In the genomic region with DNA sequence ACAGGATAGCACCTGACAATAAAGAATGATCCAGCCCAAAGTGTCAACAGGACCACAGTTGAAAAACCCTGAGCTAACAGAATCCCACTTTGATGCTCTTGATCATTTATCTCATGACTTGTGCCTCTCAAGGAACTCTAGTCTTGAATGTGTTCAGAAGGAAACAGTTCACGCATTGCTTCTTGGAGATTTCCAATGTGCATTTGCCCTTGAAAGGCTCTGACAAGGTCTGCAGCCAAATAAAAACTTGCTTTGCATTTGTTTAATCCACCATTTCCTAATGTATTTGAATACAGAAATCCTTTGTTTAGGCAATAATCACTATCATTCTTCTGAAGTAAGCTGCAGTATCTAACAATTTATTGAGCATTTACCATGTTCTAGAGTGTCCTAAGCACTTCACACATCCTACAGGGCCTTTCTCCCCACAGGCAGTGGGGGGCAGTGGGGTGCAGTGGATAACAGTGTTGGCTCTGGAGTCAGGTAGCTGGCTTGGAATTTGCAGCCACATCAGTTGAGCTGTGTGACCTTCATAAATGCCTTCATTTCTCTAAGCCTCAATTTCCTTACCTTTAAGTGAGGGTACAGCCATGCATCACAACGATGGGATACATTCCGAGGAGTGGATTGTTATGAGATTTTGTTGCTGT, we compare ENCODE assay signal across 19 cellular contexts.
DNase-seq lines count a peak whose midpoint lies in the region; ATAC-seq, FAIRE-seq and TF ChIP-seq lines count a peak whose summit lies in the region.
"Had no signal": no experiment of that assay in that cellular context is flagged by ENCODE, and none has a peak within 500 bp of the region (broad histone marks: within the 10 kb centered on the region; RNA-seq: fewer than 3 reads in every experiment).

No MANE protein-coding gene starts in this region.

- H3K9me3 ChIP-seq in HEK293 (ENCODE audit: control insufficient read depth, insufficient read depth, low read depth, low read length) (no peaks in the 10 kb centered on the region), GM12878 (replicated peaks; ENCODE audit: control insufficient read depth, insufficient read depth, low read length) (no peaks in the 10 kb centered on the region), Caco-2 (no peaks in the 10 kb centered on the region)
- H3K9me3 ChIP-seq: BE2C had no signal

- SMC1A ChIA-PET in GM12878 (lab: Charles Lee; ENCODE audit: uncharacterized antibody, unreplicated experiment): interaction anchor here (0.6 to 1.3 kb wide), 5 partner anchors 9 to 348 kb away, joined by 3 to 5 read pairs (median 3); no protein-coding TSS in a partner anchor

- TF ChIP-seq EP300 in GM12878 (IDR thresholded peaks at IDR 0.05; ENCODE audit: borderline replicate concordance in 1 of 2, control insufficient read depth in 1 of 2, low read depth in 2 of 2, low read length in 2 of 2): no peak

- H3K4me1 Mint-ChIP-seq in activated CD4-positive, alpha-beta T cell treated with anti-CD3 and anti-CD28 coated beads for 36 hours: peaks cover 2% of the 10 kb centered on the region
- peaks cover 8% of the 10 kb centered on the region for H3K4me1 Mint-ChIP-seq in Caco-2 (ENCODE audit: low read depth, unreplicated experiment)

- H3K36me3 ChIP-seq in HEK293 (ENCODE audit: control insufficient read depth in 2 of 2, insufficient read depth in 1 of 2, low read length in 2 of 2) (no peaks in the 10 kb centered on the region), GM12878 (ENCODE audit: control insufficient read depth in 2 of 2, insufficient read depth in 2 of 2, low read length in 1 of 2) (no peaks in the 10 kb centered on the region), Caco-2 (ENCODE audit: control insufficient read depth, insufficient read depth, low read length) (no peaks in the 10 kb centered on the region)
- H3K36me3 ChIP-seq: BE2C had no signal

- H3K9me3 Mint-ChIP-seq in activated CD4-positive, alpha-beta T cell treated with anti-CD3 and anti-CD28 coated beads for 36 hours (ENCODE audit: low read depth): no peaks in the 10 kb centered on the region
- H3K9me3 Mint-ChIP-seq in Caco-2 (ENCODE audit: unreplicated experiment): no peaks in the 10 kb centered on the region
- H3K9me3 Mint-ChIP-seq: CD4-positive, alpha-beta T cell had no signal

- H3K79me2 ChIP-seq in GM12878 (ENCODE audit: control insufficient read depth, insufficient read depth, low read length): no peaks in the 10 kb centered on the region

- intact Hi-C loops in activated CD4-positive, alpha-beta T cell treated with anti-CD3 and anti-CD28 coated beads for 36 hours (cut with DNase I, micrococcal nuclease): loop anchor here in 1 of 2 experiments (5.0 to 10.0 kb wide), 2 partner anchors 39 to 234 kb away; no protein-coding TSS in a partner anchor
- intact Hi-C loops in GM12878 (cut with micrococcal nuclease; ENCODE audit: unreplicated experiment): no loop called here
- intact Hi-C loops in Caco-2 (cut with micrococcal nuclease; ENCODE audit: unreplicated experiment): no loop called here

- no peak for TF ChIP-seq POLR2A in GM12878 (IDR thresholded peaks at IDR 0.05; ENCODE audit: low read depth, low read length)

- POLR2A ChIA-PET in activated CD4-positive, alpha-beta T cell treated with anti-CD3 and anti-CD28 coated beads for 36 hours (lab: Charles Lee): no interaction called here
- POLR2A ChIA-PET in HEK293 (lab: Yijun Ruan, JAX): no interaction called here
- POLR2A ChIA-PET in GM12878 (lab: Charles Lee): no interaction called here
- POLR2A ChIA-PET in Caco-2 (lab: Charles Lee): no interaction called here

- RAD21 ChIA-PET in GM12878 (lab: Charles Lee; ENCODE audit: unreplicated experiment): interaction anchor here (1.4 kb wide), 1 partner anchor 236 kb away, joined by 8 read pairs; no protein-coding TSS in a partner anchor

- no peak overlapping the region for H3K27ac ChIP-seq in HEK293 (ENCODE audit: extremely low read depth, low read depth, low read length)
- H3K27ac ChIP-seq in GM12878 (ENCODE audit: control insufficient read depth, insufficient read depth): no peak overlapping the region

- no peak overlapping the region for H3K4me2 ChIP-seq in GM12878 (ENCODE audit: control insufficient read depth, insufficient read depth)

- no peak for ATAC-seq in activated CD4-positive, alpha-beta T cell treated with anti-CD3 and anti-CD28 coated beads for 36 hours
- no peak for ATAC-seq in GM12878
- ATAC-seq in GM19455 (IDR thresholded peaks at IDR 0.05; ENCODE audit: unreplicated experiment): no peak
- ATAC-seq in HG03097 (IDR thresholded peaks at IDR 0.05; ENCODE audit: low FRiP score, unreplicated experiment): no peak
- ATAC-seq: Panc1 had no signal

- H4K20me1 ChIP-seq in GM12878 (ENCODE audit: control insufficient read depth, insufficient read depth): no peaks in the 10 kb centered on the region

- no peak overlapping the region for H3K9ac ChIP-seq in GM12878 (ENCODE audit: control insufficient read depth, insufficient read depth, low read length)

- no peak overlapping the region for H2AFZ ChIP-seq in GM12878 (ENCODE audit: control insufficient read depth, low read depth, low read length)

- in situ Hi-C loops in GM12878 (cut with MboI): no loop called here

- H3K27me3 ChIP-seq in GM12878 (replicated peaks in 1 of 2; ENCODE audit: control insufficient read depth in 2 of 2, insufficient read depth in 2 of 2, low read length in 1 of 2) (no peaks in the 10 kb centered on the region), Caco-2 (replicated peaks; ENCODE audit: control insufficient read depth, insufficient read depth, low read length) (no peaks in the 10 kb centered on the region)
- H3K27me3 ChIP-seq: BE2C had no signal

- no peaks in the 10 kb centered on the region for H3K4me1 ChIP-seq in HEK293 (ENCODE audit: control insufficient read depth, insufficient read depth, low read length)
- no peaks in the 10 kb centered on the region for H3K4me1 ChIP-seq in GM12878 (ENCODE audit: control insufficient read depth, insufficient read depth, low read length)
- H3K4me1 ChIP-seq in Caco-2: no peaks in the 10 kb centered on the region
- H3K4me1 ChIP-seq: BE2C had no signal

- peak; percentile 17 for TF ChIP-seq CTCF in GM12864 (IDR thresholded peaks at IDR 0.05; ENCODE audit: low read depth, low read length, missing control alignments)
- TF ChIP-seq CTCF in HEK293 (tag by site-specific recombination; IDR thresholded peaks at IDR 0.05): no peak
- TF ChIP-seq CTCF in GM12878 (IDR thresholded peaks at IDR 0.05 in 2 of 3, conservative IDR thresholded peaks at IDR 0.05 in 1 of 3; ENCODE audit: control insufficient read depth in 2 of 3, extremely low read depth in 1 of 3, insufficient read depth in 1 of 3, low read depth in 3 of 3, low read length in 3 of 3): peak in 2 of 3 experiments; percentile 6 to 25; a peak in 3 of 6 replicates
- no peak for TF ChIP-seq CTCF in Caco-2 (IDR thresholded peaks at IDR 0.05; ENCODE audit: insufficient read depth in 1 of 2, low read depth in 1 of 2, low read length in 1 of 2, severe bottlenecking in 1 of 2, unreplicated experiment in 1 of 2)

- no peak overlapping the region for H3K4me3 Mint-ChIP-seq in activated CD4-positive, alpha-beta T cell treated with anti-CD3 and anti-CD28 coated beads for 36 hours
- H3K4me3 Mint-ChIP-seq in Caco-2 (ENCODE audit: unreplicated experiment): no peak overlapping the region
- H3K4me3 Mint-ChIP-seq: CD4-positive, alpha-beta T cell had no signal

- 28% methylated on average over 3 of the region's 3 CpGs for WGBS in GM12878 (ENCODE audit: insufficient coverage, insufficient replicate concordance, low lambda C conversion rate, missing lambda C conversion rate)

- no peak overlapping the region for H3K4me3 ChIP-seq in GM12864 (ENCODE audit: low read depth, low read length)
- H3K4me3 ChIP-seq in HEK293 (ENCODE audit: low read depth, low read length): no peak overlapping the region
- H3K4me3 ChIP-seq in GM12878: no peak overlapping the region
- H3K4me3 ChIP-seq in Caco-2 (ENCODE audit: low read depth, low read length): no peak overlapping the region

- BruUV-seq in GM12878 (replicated peaks; lab: Mats Ljungman, UMichigan): no TSS peak
- no TSS peak for BruUV-seq in Caco-2 (replicated peaks; lab: Mats Ljungman, UMichigan)

- no peak overlapping the region for H3K27ac Mint-ChIP-seq in activated CD4-positive, alpha-beta T cell treated with anti-CD3 and anti-CD28 coated beads for 36 hours
- no peak overlapping the region for H3K27ac Mint-ChIP-seq in Caco-2 (ENCODE audit: unreplicated experiment)
- H3K27ac Mint-ChIP-seq: CD4-positive, alpha-beta T cell had no signal

- DNase-seq in activated CD4-positive, alpha-beta T cell treated with anti-CD3 and anti-CD28 coated beads for 36 hours: peak; percentile 28
- DNase-seq in activated CD4-positive, alpha-beta T cell treated with anti-CD3 and anti-CD28 coated beads for 1 hour: no peak
- DNase-seq in GM12864 (ENCODE audit: low read depth) (no peak), GM12878 (ENCODE audit: low read depth, low spot score) (no peak), Caco-2 (no peak)
- DNase-seq: 8988T; BE2C; CD4-positive, alpha-beta T cell; DMS79; GOT3; Kasumi-1; MM.1S; NCI-H1105; NCI-H1694; NCI-H524 had no signal

- TF ChIP-seq RAD21 in GM12878 (IDR thresholded peaks at IDR 0.05; ENCODE audit: insufficient read depth, low read depth, low read length): peak; percentile 41; the same call in 1 of the 2 replicates

- CTCF ChIA-PET in activated CD4-positive, alpha-beta T cell treated with anti-CD3 and anti-CD28 coated beads for 36 hours (lab: Charles Lee): interaction anchor here (0.5 kb wide), 1 partner anchor 121 kb away, joined by 3 read pairs; no protein-coding TSS in a partner anchor
- CTCF ChIA-PET in HEK293 (lab: Yijun Ruan, JAX): no interaction called here
- CTCF ChIA-PET in GM12878 (lab: Yijun Ruan, JAX): interaction anchor here (1.0 to 2.5 kb wide), 3 partner anchors 30 to 236 kb away, joined by 3 to 7 read pairs (median 3); no protein-coding TSS in a partner anchor
- CTCF ChIA-PET in Caco-2 (lab: Charles Lee): interaction anchor here (0.5 kb wide), 1 partner anchor 233 kb away, joined by 5 read pairs; no protein-coding TSS in a partner anchor

- no peaks in the 10 kb centered on the region for H3K27me3 Mint-ChIP-seq in activated CD4-positive, alpha-beta T cell treated with anti-CD3 and anti-CD28 coated beads for 36 hours
- no peaks in the 10 kb centered on the region for H3K27me3 Mint-ChIP-seq in Caco-2 (ENCODE audit: insufficient read depth, unreplicated experiment)
- H3K27me3 Mint-ChIP-seq: CD4-positive, alpha-beta T cell had no signal

- H3K36me3 Mint-ChIP-seq in activated CD4-positive, alpha-beta T cell treated with anti-CD3 and anti-CD28 coated beads for 36 hours (ENCODE audit: low read depth): no peaks in the 10 kb centered on the region
- H3K36me3 Mint-ChIP-seq in Caco-2 (ENCODE audit: insufficient read depth, unreplicated experiment): no peaks in the 10 kb centered on the region

- no peak for FAIRE-seq in GM12878 (lab: Jason Lieb, UNC)

TF ChIP-seq in HEK293, 187 proteins besides CTCF, POLR2A, EP300 and RAD21 (continues in another document):
- no peak for TF ChIP-seq ZNF658 (tag by site-specific recombination; IDR thresholded peaks at IDR 0.05)
- no peak for TF ChIP-seq ZNF670 (tag by site-specific recombination; IDR thresholded peaks at IDR 0.05; ENCODE audit: low read depth)

TF ChIP-seq in GM12878, 131 proteins besides CTCF, POLR2A, EP300 and RAD21:
- no peak for TF ChIP-seq MEF2A (IDR thresholded peaks at IDR 0.05; ENCODE audit: insufficient read depth, low read depth, low read length)
TF ChIP-seq in GM12878: peak in this region for 0.

Comparison
In these comparisons a context has a peak if more than half of its experiments do, and no peak if none do; other contexts are left out.
1. CTCF ChIP-seq: peak in GM12864 (single experiment) and GM12878 (2 of 3); none in HEK293 (single experiment) and Caco-2 (0 of 2).